ENCODE assay signal across 24 cellular contexts in the genomic region with DNA sequence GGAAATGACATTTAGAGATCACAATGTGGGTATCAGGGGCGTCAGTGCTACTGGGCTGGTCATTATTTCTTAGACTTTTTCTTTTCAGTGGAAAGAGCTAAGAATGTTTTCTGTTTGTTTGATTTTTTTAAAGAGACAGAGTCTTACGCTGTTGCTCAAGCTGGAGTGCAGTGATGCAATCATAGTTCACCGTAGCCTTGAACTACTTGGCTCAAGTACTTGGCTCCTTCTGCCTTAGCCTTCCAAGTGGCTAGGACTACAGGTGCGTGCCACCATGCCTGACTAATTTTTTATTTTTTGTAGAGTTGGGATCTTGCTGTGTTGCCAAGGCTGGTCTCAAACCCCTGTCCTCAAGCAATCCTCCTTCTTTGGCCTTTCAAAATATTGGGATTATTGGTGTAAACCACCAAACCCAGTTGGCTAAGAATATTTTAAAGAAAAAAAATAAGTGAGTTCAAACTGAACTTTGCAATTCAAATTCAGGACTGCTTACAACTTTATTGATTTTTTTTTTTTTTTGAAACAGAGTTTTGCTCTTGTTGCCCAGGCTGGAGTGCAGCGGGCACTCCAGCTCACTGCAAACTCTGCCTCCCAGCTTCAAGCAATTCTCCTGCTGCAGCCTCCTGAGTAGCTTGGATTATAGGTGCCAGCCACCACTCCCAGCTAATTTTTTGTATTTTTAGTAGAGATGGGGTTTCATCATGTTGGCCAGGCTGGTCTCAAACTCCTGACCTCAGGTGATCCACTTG.
DNase-seq lines count a peak whose midpoint lies in the region; ATAC-seq, FAIRE-seq and TF ChIP-seq lines count a peak whose summit lies in the region.
"Had no signal": no experiment of that assay in that cellular context is flagged by ENCODE, and none has a peak within 500 bp of the region (broad histone marks: within the 10 kb centered on the region; RNA-seq: fewer than 3 reads in every experiment).

No MANE protein-coding gene starts in this region.

- TF ChIP-seq CTCF in adrenal gland (IDR thresholded peaks at IDR 0.05) (no peak), fibroblast of the aortic adventitia (IDR thresholded peaks at IDR 0.05; ENCODE audit: insufficient read depth, low read length) (no peak), pancreas (IDR thresholded peaks at IDR 0.05) (no peak)

- H3K4me1 ChIP-seq in adrenal gland (replicated peaks in 1 of 2) (no peaks in the 10 kb centered on the region), pancreas (no peaks in the 10 kb centered on the region)
- H3K4me1 ChIP-seq: foreskin keratinocyte, parathyroid adenoma, tibial artery had no signal

- H3K9me3 ChIP-seq in adrenal gland (replicated peaks in 1 of 3): no peaks in the 10 kb centered on the region
- H3K9me3 ChIP-seq in pancreas: no peaks in the 10 kb centered on the region
- H3K9me3 ChIP-seq: tibial artery had no signal

- H3K27ac ChIP-seq in adrenal gland (no peak overlapping the region), pancreas (no peak overlapping the region)
- H3K27ac ChIP-seq: foreskin keratinocyte, parathyroid adenoma, tibial artery had no signal

- DNase-seq in DMS79 treated with DMSO at 0.1 percent for 48 hours (lab: John Stamatoyannopoulos, UW) (peak; percentile 42), adrenal gland (peak; percentile 42 to 77 (median 65)), fibroblast of the aortic adventitia (ENCODE audit: low read depth) (peak; percentile 69), pancreas (peak in 2 of 6 donors; percentile 22 to 56), superior temporal gyrus (ENCODE audit: extremely low spot score) (no peak), left ventricle myocardium superior (no peak), T-helper 2 cell (no peak)
- DNase-seq in stimulated activated CD4-positive, alpha-beta T cell treated with anti-CD3 and anti-CD28 coated beads, Interleukin-15, amount 100 ng/mL, for 24 hours: no peak
- DNase-seq: activated CD4-positive, alpha-beta T cell treated with anti-CD3 and anti-CD28 coated beads for 1 hour; activated naive CD4-positive, alpha-beta T cell treated with anti-CD3 and anti-CD28 coated beads, Interleukin-2, amount 50 U/mL, for 16 hours; CD4-positive, CD25-positive, alpha-beta regulatory T cell; effector memory CD4-positive, alpha-beta T cell; foreskin keratinocyte; GDM1; hippocampal formation; KG1; NCI-H1048; NCI-H2081 treated with DMSO at 0.1 percent for 48 hours; NCI-H524; stimulated activated naive CD4-positive, alpha-beta T cell; tibial artery had no signal

- no peak for FAIRE-seq in pancreas (lab: Jason Lieb, UNC)
- FAIRE-seq: keratinocyte, TTC549 had no signal

- TF ChIP-seq POLR2A in adrenal gland (IDR thresholded peaks at IDR 0.05): no peak

- intact Hi-C loops in adrenal gland (cut with DNase I) (loop anchor here in 1 of 2 donors (5.0 kb wide), 2 partner anchors 58 to 663 kb away; no protein-coding TSS in a partner anchor), pancreas (cut with DNase I) (loop anchor here in 1 of 3 donors (10.0 kb wide), 1 partner anchor 860 kb away; no protein-coding TSS in a partner anchor), left ventricle myocardium superior (cut with micrococcal nuclease) (no loop called here)

- ATAC-seq in pancreas (peak; percentile 85 to 90 (median 86)), left ventricle myocardium superior (no peak)
- ATAC-seq: foreskin keratinocyte had no signal

- no peaks in the 10 kb centered on the region for H3K27me3 ChIP-seq in adrenal gland
- no peaks in the 10 kb centered on the region for H3K27me3 ChIP-seq in pancreas

- 39 to 52% (median 43%) methylated on average over 5 of the region's 5 CpGs for WGBS in adrenal gland, 4 donors
- WGBS in pancreas, 2 donors: 28 to 31% methylated on average over 5 of the region's 5 CpGs

- no peaks in the 10 kb centered on the region for H3K36me3 ChIP-seq in adrenal gland (replicated peaks in 1 of 2)
- no peaks in the 10 kb centered on the region for H3K36me3 ChIP-seq in pancreas
- H3K36me3 ChIP-seq: tibial artery had no signal

- H3K4me3 ChIP-seq in adrenal gland: no peak overlapping the region
- H3K4me3 ChIP-seq in fibroblast of the aortic adventitia (ENCODE audit: low read depth, low read length): no peak overlapping the region
- no peak overlapping the region for H3K4me3 ChIP-seq in pancreas
- H3K4me3 ChIP-seq: tibial artery had no signal

Comparison
In these comparisons a context has a peak if more than half of its experiments do, and no peak if none do; other contexts are left out.
1. DNase-seq: peak in DMS79 treated with DMSO at 0.1 percent for 48 hours (single experiment), adrenal gland (7 of 7) and fibroblast of the aortic adventitia (single experiment); none in stimulated activated CD4-positive, alpha-beta T cell treated with anti-CD3 and anti-CD28 coated beads, Interleukin-15, amount 100 ng/mL, for 24 hours (single experiment), superior temporal gyrus (single experiment), left ventricle myocardium superior (single experiment) and T-helper 2 cell (0 of 5).